11 cellular contexts compared by ENCODE assay signal in the genomic region with DNA sequence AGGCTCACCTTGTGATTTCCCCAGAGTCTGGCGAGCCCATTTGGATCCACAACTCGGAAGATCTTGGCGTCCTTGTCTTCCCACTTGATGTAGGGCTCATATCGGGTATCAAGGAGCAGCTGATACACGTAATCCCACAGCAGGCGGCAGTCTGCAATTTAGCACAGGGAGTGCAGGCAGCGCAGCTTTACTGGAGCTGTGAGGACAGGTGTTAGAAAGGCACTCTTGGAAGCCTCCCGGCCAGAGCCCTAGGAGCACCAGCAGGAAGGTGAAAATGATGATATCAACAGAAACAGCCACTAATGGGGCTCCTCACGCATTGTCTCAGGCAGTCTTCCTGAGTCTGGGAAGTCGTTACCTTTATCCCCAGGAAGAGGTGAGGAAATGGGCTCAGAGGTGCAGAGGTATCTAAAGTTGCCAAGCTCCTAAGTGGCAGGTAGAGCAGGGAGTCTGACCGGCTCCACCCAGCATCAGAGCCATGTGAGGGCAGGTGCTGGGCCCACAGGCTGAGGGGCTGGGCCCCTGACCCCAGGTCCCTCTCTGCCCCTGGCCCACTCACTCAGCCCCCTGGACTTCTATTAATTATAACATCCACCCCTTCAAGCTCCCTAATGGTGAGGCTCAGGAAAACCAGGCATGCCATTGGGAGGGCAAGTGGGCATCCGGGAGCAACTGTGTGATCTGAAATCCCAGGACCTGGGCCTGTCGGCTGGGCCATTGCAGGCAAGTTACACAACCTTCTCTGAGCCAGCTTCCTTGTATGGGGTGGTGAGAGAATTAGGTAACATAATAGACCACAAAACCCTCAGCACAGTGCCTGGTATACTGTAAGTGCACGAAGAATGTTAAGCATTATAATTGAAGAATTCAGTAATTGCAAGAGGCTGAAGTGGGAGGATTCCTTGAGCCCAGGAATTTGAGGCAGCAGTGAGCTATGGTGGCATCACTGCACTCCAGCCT. TPM values are rescaled to one million over a fixed set of nuclear protein-coding genes. Genes with fewer than 3 reads are reported as not detected.
DNase-seq lines count a peak whose midpoint lies in the region; ATAC-seq, FAIRE-seq and TF ChIP-seq lines count a peak whose summit lies in the region.
"Had no signal": no experiment of that assay in that cellular context is flagged by ENCODE, and none has a peak within 500 bp of the region (broad histone marks: within the 10 kb centered on the region; RNA-seq: fewer than 3 reads in every experiment).

No MANE protein-coding gene starts in this region.

- no peak for ATAC-seq in left ventricle myocardium superior
- ATAC-seq in GM18519 (IDR thresholded peaks at IDR 0.05; ENCODE audit: low FRiP score, unreplicated experiment) = no peak

- H3K4me3 ChIP-seq in foreskin fibroblast (ENCODE audit: low read depth in 1 of 2, low read length in 2 of 2) = no peak overlapping the region

- intact Hi-C loops in left ventricle myocardium superior (cut with micrococcal nuclease) = no loop called here

- peak; percentile 87 for DNase-seq in AG08396 (ENCODE audit: low spot score)
- peak; percentile 56 for DNase-seq in LHCN-M2 (ENCODE audit: low read depth)
- peak; percentile 85 for DNase-seq in RCC 7860 (ENCODE audit: low spot score)
- DNase-seq in foreskin fibroblast = peak; percentile 63 to 74
- no peak for DNase-seq in left ventricle myocardium superior
- no peak for DNase-seq in COLO668 (lab: John Stamatoyannopoulos, UW; ENCODE audit: unreplicated experiment)
- DNase-seq in NAMALWA (ENCODE audit: low spot score) = no peak
- DNase-seq: activated CD4-positive, alpha-beta T cell treated with anti-CD3 and anti-CD28 coated beads, Interleukin-2, amount 10 ng/mL, durations not matched to agents 24 days and 14 days; dermis blood vessel endothelial cell; DND-41 had no signal

- no peak for FAIRE-seq in RCC 7860 (lab: Jason Lieb, UNC)

- no peak for TF ChIP-seq CTCF in foreskin fibroblast (IDR thresholded peaks at IDR 0.05; ENCODE audit: low read depth, low read length)

RNA-seq across cellular contexts. Expression of a gene that starts 18.3 kb away (rescaled TPM):
- total RNA-seq in LHCN-M2 (2014; rRNA removed) (0.17 TPM in 1 of 2 replicates, not detected in the other), left ventricle myocardium superior (0.15 TPM)
- polyA plus RNA-seq in LHCN-M2 (2012) = 0.35 TPM

RNA-seq across cellular contexts. Expression of a gene that starts 32.5 kb away (rescaled TPM):
- total RNA-seq in LHCN-M2 (2014; rRNA removed) (not detected in 2 replicates), left ventricle myocardium superior (not detected)
- polyA plus RNA-seq in LHCN-M2 (2012) = not detected
- total RNA-seq: activated CD4-positive, alpha-beta T cell treated with anti-CD3 and anti-CD28 coated beads, Interleukin-2, amount 10 ng/mL, durations not matched to agents 24 days and 14 days; dermis blood vessel endothelial cell had no signal

Comparison
In these comparisons a context has a peak if more than half of its experiments do, and no peak if none do; other contexts are left out.
1. DNase-seq: peak in AG08396 (single experiment), LHCN-M2 (single experiment), RCC 7860 (single experiment) and foreskin fibroblast (2 of 2); none in left ventricle myocardium superior (single experiment), COLO668 (single experiment) and NAMALWA (single experiment).